Comparison of ENCODE assay signal across 1 cellular context in the genomic region with DNA sequence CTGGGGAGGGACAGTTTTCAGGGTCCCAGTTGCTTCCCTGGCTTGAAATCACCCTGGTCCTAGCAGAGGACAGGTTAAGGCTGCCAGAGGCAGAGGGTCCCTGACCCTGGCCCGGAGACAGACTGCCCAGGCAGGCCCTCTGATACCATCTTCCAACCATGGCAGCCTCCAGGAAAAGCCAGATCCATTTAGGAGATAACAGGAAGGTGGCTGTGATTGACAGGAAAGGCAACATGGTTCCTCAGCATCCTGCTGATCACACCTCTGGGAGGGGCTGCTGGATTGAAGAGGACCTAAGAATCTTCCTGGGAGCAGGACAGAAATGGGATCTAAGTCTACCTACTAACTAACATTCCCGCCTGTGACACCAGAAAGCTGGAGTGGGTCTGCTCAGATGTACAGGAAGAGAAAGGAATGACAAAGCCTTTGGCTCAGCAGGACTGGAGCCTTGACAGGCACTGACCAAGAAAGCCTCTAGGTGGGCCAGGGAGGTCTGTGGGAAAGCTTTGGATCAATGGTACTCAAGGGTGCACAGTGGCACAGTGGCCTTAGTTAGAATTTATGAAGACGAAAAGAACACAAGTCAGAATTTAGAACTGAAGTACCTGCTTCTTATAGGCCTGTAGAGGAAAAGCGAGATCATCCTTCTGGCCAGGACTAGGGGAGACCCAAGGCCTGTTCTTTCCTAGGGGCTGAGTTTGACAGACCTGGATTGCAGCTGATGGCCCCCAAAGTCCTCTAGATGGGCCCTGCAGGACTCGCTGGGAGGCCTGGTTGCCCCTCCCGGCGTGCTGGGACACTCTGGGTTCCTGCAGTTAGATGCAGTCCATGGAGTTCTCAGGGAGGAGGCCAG.
TF ChIP-seq lines count a peak whose summit lies in the region.

No MANE protein-coding gene starts in this region.

TF ChIP-seq in K562, 482 proteins besides CTCF, POLR2A, EP300 and RAD21:
- TF ChIP-seq ZEB2 (IDR thresholded peaks at IDR 0.05): no peak
- no peak for TF ChIP-seq PPARD (CRISPR knock-in tag; IDR thresholded peaks at IDR 0.05)
- TF ChIP-seq POLR2G (IDR thresholded peaks at IDR 0.05; ENCODE audit: low read depth, low read length): peak; percentile 43; the same call in 1 of the 2 replicates
- no peak for TF ChIP-seq TCF7L2 (IDR thresholded peaks at IDR 0.05; ENCODE audit: low read depth, low read length)
- TF ChIP-seq, protein P1, sequence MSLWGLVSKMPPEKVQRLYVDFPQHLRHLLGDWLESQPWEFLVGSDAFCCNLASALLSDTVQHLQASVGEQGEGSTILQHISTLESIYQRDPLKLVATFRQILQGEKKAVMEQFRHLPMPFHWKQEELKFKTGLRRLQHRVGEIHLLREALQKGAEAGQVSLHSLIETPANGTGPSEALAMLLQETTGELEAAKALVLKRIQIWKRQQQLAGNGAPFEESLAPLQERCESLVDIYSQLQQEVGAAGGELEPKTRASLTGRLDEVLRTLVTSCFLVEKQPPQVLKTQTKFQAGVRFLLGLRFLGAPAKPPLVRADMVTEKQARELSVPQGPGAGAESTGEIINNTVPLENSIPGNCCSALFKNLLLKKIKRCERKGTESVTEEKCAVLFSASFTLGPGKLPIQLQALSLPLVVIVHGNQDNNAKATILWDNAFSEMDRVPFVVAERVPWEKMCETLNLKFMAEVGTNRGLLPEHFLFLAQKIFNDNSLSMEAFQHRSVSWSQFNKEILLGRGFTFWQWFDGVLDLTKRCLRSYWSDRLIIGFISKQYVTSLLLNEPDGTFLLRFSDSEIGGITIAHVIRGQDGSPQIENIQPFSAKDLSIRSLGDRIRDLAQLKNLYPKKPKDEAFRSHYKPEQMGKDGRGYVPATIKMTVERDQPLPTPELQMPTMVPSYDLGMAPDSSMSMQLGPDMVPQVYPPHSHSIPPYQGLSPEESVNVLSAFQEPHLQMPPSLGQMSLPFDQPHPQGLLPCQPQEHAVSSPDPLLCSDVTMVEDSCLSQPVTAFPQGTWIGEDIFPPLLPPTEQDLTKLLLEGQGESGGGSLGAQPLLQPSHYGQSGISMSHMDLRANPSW (CRISPR knock-in tag; IDR thresholded peaks at IDR 0.05): no peak
- TF ChIP-seq, protein P2, sequence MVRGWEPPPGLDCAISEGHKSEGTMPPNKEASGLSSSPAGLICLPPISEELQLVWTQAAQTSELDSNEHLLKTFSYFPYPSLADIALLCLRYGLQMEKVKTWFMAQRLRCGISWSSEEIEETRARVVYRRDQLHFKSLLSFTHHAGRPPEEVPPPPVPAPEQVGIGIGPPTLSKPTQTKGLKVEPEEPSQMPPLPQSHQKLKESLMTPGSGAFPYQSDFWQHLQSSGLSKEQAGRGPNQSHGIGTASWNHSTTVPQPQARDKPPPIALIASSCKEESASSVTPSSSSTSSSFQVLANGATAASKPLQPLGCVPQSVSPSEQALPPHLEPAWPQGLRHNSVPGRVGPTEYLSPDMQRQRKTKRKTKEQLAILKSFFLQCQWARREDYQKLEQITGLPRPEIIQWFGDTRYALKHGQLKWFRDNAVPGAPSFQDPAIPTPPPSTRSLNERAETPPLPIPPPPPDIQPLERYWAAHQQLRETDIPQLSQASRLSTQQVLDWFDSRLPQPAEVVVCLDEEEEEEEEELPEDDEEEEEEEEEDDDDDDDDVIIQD (CRISPR knock-in tag; IDR thresholded peaks at IDR 0.05): no peak
- no peak for TF ChIP-seq L3MBTL2 (IDR thresholded peaks at IDR 0.05)
- TF ChIP-seq, protein P3, sequence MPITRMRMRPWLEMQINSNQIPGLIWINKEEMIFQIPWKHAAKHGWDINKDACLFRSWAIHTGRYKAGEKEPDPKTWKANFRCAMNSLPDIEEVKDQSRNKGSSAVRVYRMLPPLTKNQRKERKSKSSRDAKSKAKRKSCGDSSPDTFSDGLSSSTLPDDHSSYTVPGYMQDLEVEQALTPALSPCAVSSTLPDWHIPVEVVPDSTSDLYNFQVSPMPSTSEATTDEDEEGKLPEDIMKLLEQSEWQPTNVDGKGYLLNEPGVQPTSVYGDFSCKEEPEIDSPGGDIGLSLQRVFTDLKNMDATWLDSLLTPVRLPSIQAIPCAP (CRISPR knock-in tag; IDR thresholded peaks at IDR 0.05; ENCODE audit: borderline replicate concordance): no peak
- TF ChIP-seq, protein P4, sequence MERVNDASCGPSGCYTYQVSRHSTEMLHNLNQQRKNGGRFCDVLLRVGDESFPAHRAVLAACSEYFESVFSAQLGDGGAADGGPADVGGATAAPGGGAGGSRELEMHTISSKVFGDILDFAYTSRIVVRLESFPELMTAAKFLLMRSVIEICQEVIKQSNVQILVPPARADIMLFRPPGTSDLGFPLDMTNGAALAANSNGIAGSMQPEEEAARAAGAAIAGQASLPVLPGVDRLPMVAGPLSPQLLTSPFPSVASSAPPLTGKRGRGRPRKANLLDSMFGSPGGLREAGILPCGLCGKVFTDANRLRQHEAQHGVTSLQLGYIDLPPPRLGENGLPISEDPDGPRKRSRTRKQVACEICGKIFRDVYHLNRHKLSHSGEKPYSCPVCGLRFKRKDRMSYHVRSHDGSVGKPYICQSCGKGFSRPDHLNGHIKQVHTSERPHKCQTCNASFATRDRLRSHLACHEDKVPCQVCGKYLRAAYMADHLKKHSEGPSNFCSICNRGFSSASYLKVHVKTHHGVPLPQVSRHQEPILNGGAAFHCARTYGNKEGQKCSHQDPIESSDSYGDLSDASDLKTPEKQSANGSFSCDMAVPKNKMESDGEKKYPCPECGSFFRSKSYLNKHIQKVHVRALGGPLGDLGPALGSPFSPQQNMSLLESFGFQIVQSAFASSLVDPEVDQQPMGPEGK (CRISPR knock-in tag; IDR thresholded peaks at IDR 0.05; ENCODE audit: borderline replicate concordance): no peak
- TF ChIP-seq, protein P5, sequence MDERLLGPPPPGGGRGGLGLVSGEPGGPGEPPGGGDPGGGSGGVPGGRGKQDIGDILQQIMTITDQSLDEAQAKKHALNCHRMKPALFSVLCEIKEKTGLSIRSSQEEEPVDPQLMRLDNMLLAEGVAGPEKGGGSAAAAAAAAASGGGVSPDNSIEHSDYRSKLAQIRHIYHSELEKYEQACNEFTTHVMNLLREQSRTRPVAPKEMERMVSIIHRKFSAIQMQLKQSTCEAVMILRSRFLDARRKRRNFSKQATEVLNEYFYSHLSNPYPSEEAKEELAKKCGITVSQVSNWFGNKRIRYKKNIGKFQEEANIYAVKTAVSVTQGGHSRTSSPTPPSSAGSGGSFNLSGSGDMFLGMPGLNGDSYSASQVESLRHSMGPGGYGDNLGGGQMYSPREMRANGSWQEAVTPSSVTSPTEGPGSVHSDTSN (CRISPR knock-in tag; IDR thresholded peaks at IDR 0.05; ENCODE audit: low read depth): no peak
- TF ChIP-seq, protein P5 (tag; conservative IDR thresholded peaks at IDR 0.05; ENCODE audit: low read depth): 0 out of 2 replicates have a peak, but pooled peaks have one; percentile 29
- TF ChIP-seq, protein P6, sequence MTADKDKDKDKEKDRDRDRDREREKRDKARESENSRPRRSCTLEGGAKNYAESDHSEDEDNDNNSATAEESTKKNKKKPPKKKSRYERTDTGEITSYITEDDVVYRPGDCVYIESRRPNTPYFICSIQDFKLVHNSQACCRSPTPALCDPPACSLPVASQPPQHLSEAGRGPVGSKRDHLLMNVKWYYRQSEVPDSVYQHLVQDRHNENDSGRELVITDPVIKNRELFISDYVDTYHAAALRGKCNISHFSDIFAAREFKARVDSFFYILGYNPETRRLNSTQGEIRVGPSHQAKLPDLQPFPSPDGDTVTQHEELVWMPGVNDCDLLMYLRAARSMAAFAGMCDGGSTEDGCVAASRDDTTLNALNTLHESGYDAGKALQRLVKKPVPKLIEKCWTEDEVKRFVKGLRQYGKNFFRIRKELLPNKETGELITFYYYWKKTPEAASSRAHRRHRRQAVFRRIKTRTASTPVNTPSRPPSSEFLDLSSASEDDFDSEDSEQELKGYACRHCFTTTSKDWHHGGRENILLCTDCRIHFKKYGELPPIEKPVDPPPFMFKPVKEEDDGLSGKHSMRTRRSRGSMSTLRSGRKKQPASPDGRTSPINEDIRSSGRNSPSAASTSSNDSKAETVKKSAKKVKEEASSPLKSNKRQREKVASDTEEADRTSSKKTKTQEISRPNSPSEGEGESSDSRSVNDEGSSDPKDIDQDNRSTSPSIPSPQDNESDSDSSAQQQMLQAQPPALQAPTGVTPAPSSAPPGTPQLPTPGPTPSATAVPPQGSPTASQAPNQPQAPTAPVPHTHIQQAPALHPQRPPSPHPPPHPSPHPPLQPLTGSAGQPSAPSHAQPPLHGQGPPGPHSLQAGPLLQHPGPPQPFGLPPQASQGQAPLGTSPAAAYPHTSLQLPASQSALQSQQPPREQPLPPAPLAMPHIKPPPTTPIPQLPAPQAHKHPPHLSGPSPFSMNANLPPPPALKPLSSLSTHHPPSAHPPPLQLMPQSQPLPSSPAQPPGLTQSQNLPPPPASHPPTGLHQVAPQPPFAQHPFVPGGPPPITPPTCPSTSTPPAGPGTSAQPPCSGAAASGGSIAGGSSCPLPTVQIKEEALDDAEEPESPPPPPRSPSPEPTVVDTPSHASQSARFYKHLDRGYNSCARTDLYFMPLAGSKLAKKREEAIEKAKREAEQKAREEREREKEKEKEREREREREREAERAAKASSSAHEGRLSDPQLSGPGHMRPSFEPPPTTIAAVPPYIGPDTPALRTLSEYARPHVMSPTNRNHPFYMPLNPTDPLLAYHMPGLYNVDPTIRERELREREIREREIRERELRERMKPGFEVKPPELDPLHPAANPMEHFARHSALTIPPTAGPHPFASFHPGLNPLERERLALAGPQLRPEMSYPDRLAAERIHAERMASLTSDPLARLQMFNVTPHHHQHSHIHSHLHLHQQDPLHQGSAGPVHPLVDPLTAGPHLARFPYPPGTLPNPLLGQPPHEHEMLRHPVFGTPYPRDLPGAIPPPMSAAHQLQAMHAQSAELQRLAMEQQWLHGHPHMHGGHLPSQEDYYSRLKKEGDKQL (CRISPR knock-in tag; IDR thresholded peaks at IDR 0.05; ENCODE audit: borderline replicate concordance): no peak
- TF ChIP-seq ZNF3 (CRISPR knock-in tag; IDR thresholded peaks at IDR 0.05): no peak
- TF ChIP-seq, protein P7, sequence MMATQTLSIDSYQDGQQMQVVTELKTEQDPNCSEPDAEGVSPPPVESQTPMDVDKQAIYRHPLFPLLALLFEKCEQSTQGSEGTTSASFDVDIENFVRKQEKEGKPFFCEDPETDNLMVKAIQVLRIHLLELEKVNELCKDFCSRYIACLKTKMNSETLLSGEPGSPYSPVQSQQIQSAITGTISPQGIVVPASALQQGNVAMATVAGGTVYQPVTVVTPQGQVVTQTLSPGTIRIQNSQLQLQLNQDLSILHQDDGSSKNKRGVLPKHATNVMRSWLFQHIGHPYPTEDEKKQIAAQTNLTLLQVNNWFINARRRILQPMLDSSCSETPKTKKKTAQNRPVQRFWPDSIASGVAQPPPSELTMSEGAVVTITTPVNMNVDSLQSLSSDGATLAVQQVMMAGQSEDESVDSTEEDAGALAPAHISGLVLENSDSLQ (IDR thresholded peaks at IDR 0.05): peak; percentile 87
